In the genomic region with DNA sequence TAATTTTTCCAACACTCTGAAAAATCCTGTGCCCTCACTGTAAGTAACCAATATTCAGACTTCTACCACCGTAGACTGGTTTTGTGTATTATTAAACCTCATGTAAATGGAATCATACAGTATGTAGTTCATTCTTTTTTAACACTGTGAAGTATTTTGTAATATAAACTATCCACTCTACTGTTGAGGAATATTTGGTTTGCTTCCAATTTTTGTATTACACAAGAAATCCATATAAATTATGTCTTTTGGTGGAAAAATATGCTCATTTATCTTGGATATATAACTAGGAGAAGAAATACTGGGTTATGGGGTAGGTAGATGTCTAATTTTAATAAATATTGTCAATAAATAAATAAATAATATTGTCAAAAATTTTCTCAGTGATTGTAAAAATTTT, we compare ENCODE assay signal across 1 cellular context.
TF ChIP-seq lines count a peak whose summit lies in the region.

No MANE protein-coding gene starts in this region.

TF ChIP-seq in IMR-90, 13 proteins besides CTCF, POLR2A, EP300 and RAD21 (continued from another document):
- TF ChIP-seq, protein P1, sequence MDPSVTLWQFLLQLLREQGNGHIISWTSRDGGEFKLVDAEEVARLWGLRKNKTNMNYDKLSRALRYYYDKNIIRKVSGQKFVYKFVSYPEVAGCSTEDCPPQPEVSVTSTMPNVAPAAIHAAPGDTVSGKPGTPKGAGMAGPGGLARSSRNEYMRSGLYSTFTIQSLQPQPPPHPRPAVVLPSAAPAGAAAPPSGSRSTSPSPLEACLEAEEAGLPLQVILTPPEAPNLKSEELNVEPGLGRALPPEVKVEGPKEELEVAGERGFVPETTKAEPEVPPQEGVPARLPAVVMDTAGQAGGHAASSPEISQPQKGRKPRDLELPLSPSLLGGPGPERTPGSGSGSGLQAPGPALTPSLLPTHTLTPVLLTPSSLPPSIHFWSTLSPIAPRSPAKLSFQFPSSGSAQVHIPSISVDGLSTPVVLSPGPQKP (IDR thresholded peaks at IDR 0.05; ENCODE audit: borderline replicate concordance, low read depth, low read length) = no peak
- TF ChIP-seq FOS (IDR thresholded peaks at IDR 0.05; ENCODE audit: low read depth, low read length) = no peak
- TF ChIP-seq BHLHE40 (IDR thresholded peaks at IDR 0.05; ENCODE audit: low read depth, low read length) = no peak
- TF ChIP-seq SMC3 (IDR thresholded peaks at IDR 0.05; ENCODE audit: low read depth, low read length) = no peak
